8 cellular contexts compared by ENCODE assay signal in genomic region chr12:56266634-56267442, GRCh38. TPM values are rescaled to one million over a fixed set of nuclear protein-coding genes. Genes with fewer than 3 reads are reported as not detected.
DNase-seq lines count a peak whose midpoint lies in the region; ATAC-seq, FAIRE-seq and TF ChIP-seq lines count a peak whose summit lies in the region.

Gene COQ10A (plus strand): TSS chr12:56266942. CDS start chr12:56267119, 177 bp downstream.

- CTCF ChIA-PET in AG04450 (lab: Charles Lee) (interaction anchor here (0.6 to 2.1 kb wide), 10 partner anchors 9 to 394 kb away, joined by 3 to 23 read pairs (median 4); partner anchors contain the start of genes ANKRD52, RNF41 and SMARCC2), mammary epithelial cell (lab: Charles Lee; ENCODE audit: low non-redundant PET) (no interaction called here)

- H3K4me2 ChIP-seq in mammary epithelial cell (ENCODE audit: insufficient read depth, low read depth, low read length): peak within 1 kb of the TSS; percentile 94

- H2AFZ ChIP-seq in mammary epithelial cell (ENCODE audit: low read depth, low read length): peak within 1 kb of the TSS; percentile 96

- DNase-seq in AG04450 (ENCODE audit: low read depth, low spot score): peak; percentile 48
- DNase-seq in NCI-H2196 treated with DMSO at 0.1 percent for 48 hours (lab: John Stamatoyannopoulos, UW; ENCODE audit: unreplicated experiment): peak; percentile 88
- DNase-seq in mammary epithelial cell: peak; percentile 79
- DNase-seq in iPS-NIHi11 (ENCODE audit: low spot score): peak; percentile 100
- DNase-seq in small intestine: peak; percentile 89

- BruUV-seq in mammary epithelial cell (replicated peaks; lab: Mats Ljungman, UMichigan): TSS peak; percentile 29

- TF ChIP-seq CTCF in AG04450 (IDR thresholded peaks at IDR 0.05; ENCODE audit: low read depth, low read length) (peak; percentile 79), WI38 (IDR thresholded peaks at IDR 0.05; ENCODE audit: low read depth, low read length) (peak; percentile 78), mammary epithelial cell (conservative IDR thresholded peaks at IDR 0.05 in 1 of 2, IDR thresholded peaks at IDR 0.05 in 1 of 2; ENCODE audit: extremely low read depth in 1 of 2, insufficient read depth in 1 of 2, low read depth in 1 of 2, low read length in 2 of 2) (peak; percentile 54 to 81)

- intact Hi-C loops in mammary epithelial cell (cut with micrococcal nuclease): loop anchor here (1.0 to 2.0 kb wide), 2 partner anchors 33 to 66 kb away; partner anchors contain the start of genes CS and PAN2

- no peaks in the 10 kb centered on the region for H3K79me2 ChIP-seq in mammary epithelial cell (ENCODE audit: insufficient read depth, low read length)

- no peak for FAIRE-seq in small intestine (lab: Jason Lieb, UNC)

- ATAC-seq in GM18868 (IDR thresholded peaks at IDR 0.05; ENCODE audit: unreplicated experiment): peak; percentile 92
- peak; percentile 77 for ATAC-seq in HG03103 (IDR thresholded peaks at IDR 0.05; ENCODE audit: low read depth, unreplicated experiment)

- no peaks in the 10 kb centered on the region for H4K20me1 ChIP-seq in mammary epithelial cell (ENCODE audit: insufficient read depth, low read length)

- H3K9ac ChIP-seq in mammary epithelial cell (ENCODE audit: insufficient read depth, low read length): peak within 1 kb of the TSS; percentile 62

- 2% methylated on average over 38 of the region's 71 CpGs for WGBS in mammary epithelial cell (ENCODE audit: low coverage, missing lambda C conversion rate)
- 0 to 1% (median 0%) methylated on average over 55 to 71 of the region's 71 CpGs for WGBS in small intestine, 3 donors

- H3K4me1 ChIP-seq in mammary epithelial cell (ENCODE audit: insufficient read depth, low read length) (peaks cover 17% of the 10 kb centered on the region), small intestine (ENCODE audit: control insufficient read depth in 2 of 2, insufficient read depth in 1 of 2, low read depth in 1 of 2, low read length in 1 of 2) (peaks cover 0 to 5% of the 10 kb centered on the region in 2 donors)

- H3K9me3 ChIP-seq in AG04450 (ENCODE audit: control insufficient read depth, insufficient read depth, low read length) (no peaks in the 10 kb centered on the region; the same call in 1 of the 2 replicates), mammary epithelial cell (replicated peaks; ENCODE audit: insufficient read depth, low read length) (no peaks in the 10 kb centered on the region), small intestine (ENCODE audit: control insufficient read depth, low read depth) (no peaks in the 10 kb centered on the region)

- H3K27me3 ChIP-seq in AG04450 (ENCODE audit: control insufficient read depth, insufficient read depth, low read length) (no peaks in the 10 kb centered on the region), mammary epithelial cell (ENCODE audit: insufficient read depth, low read length) (no peaks in the 10 kb centered on the region), small intestine (ENCODE audit: control insufficient read depth in 2 of 2, insufficient read depth in 2 of 2, low read length in 2 of 2) (no peaks in the 10 kb centered on the region)

- H3K4me3 ChIP-seq in AG04450 (ENCODE audit: low read depth, low read length) (peak within 1 kb of the TSS; percentile 76), WI38 (ENCODE audit: low read depth, low read length) (peak within 1 kb of the TSS; percentile 74), mammary epithelial cell (replicated peaks in 1 of 3; ENCODE audit: insufficient read depth in 1 of 3, low read depth in 2 of 3, low read length in 3 of 3) (peak within 1 kb of the TSS; percentile 43 to 95 (median 74)), small intestine (ENCODE audit: low read depth in 1 of 2, low read length in 2 of 2) (peak within 1 kb of the TSS; percentile 80 to 84)

- H3K36me3 ChIP-seq in mammary epithelial cell (ENCODE audit: insufficient read depth, low read length): peaks cover 11% of the 10 kb centered on the region
- H3K36me3 ChIP-seq in small intestine (ENCODE audit: control insufficient read depth in 2 of 2, insufficient read depth in 2 of 2, low read length in 2 of 2): peaks cover 0 to 2% of the 10 kb centered on the region in 2 donors

- dilution Hi-C loops in mammary epithelial cell (cut with HindIII; ENCODE audit: low sequenced_read_pairs): no loop called here

- in situ Hi-C loops in mammary epithelial cell (cut with MboI; ENCODE audit: low sequenced_read_pairs in 2 of 2): no loop called here

- POLR2A ChIA-PET in AG04450 (lab: Yijun Ruan, JAX): interaction anchor here (0.6 to 2.0 kb wide), 9 partner anchors 8 to 417 kb away, joined by 3 to 14 read pairs (median 3); partner anchors contain the start of genes ANKRD52 and RNF41

- H3K27ac ChIP-seq in AG04450 (ENCODE audit: low read depth, low read length): peak within 1 kb of the TSS; percentile 92
- peak within 1 kb of the TSS; percentile 38 for H3K27ac ChIP-seq in mammary epithelial cell (ENCODE audit: insufficient read depth, low read depth, low read length)
- peak within 1 kb of the TSS; percentile 97 to 99 for H3K27ac ChIP-seq in small intestine (ENCODE audit: low read depth in 1 of 2, low read length in 1 of 2)

RNA-seq across cellular contexts. Expression of gene COQ10A, which starts in this region (rescaled TPM):
- polyA plus RNA-seq in AG04450 (2011; rRNA removed) (12.1 and 15.6 TPM in 2 replicates), mammary epithelial cell (8.0 TPM), small intestine (10 to 100 TPM in 1 of 3 donors, 1 to 10 TPM in 2; 5.4 to 10.5 (median 5.6) TPM)
- polyA minus RNA-seq in AG04450 (2011; rRNA and poly(A)+ RNA removed): 5.9 and 8.1 TPM in 2 replicates
- total RNA-seq in mammary epithelial cell: 1 to 10 TPM; 3.7 to 4.2 TPM
- polyA minus RNA-seq in mammary epithelial cell: not detected

Comparison
In these comparisons a context has a peak if more than half of its experiments do, and no peak if none do; other contexts are left out.
1. Peak in every context shown above with its lines: DNase-seq, ATAC-seq, H3K4me3 ChIP-seq and H3K27ac ChIP-seq.
2. DNase-seq: peak in every context shown above with its lines; median percentile 100 in iPS-NIHi11; 89 in small intestine; 88 in NCI-H2196 treated with DMSO at 0.1 percent for 48 hours; 79 in mammary epithelial cell; 48 in AG04450.
3. H3K27ac ChIP-seq: peak in every context shown above with its lines; median percentile 98 in small intestine; 92 in AG04450; 38 in mammary epithelial cell.